ENCODE assay signal across 8 cellular contexts in the genomic region with DNA sequence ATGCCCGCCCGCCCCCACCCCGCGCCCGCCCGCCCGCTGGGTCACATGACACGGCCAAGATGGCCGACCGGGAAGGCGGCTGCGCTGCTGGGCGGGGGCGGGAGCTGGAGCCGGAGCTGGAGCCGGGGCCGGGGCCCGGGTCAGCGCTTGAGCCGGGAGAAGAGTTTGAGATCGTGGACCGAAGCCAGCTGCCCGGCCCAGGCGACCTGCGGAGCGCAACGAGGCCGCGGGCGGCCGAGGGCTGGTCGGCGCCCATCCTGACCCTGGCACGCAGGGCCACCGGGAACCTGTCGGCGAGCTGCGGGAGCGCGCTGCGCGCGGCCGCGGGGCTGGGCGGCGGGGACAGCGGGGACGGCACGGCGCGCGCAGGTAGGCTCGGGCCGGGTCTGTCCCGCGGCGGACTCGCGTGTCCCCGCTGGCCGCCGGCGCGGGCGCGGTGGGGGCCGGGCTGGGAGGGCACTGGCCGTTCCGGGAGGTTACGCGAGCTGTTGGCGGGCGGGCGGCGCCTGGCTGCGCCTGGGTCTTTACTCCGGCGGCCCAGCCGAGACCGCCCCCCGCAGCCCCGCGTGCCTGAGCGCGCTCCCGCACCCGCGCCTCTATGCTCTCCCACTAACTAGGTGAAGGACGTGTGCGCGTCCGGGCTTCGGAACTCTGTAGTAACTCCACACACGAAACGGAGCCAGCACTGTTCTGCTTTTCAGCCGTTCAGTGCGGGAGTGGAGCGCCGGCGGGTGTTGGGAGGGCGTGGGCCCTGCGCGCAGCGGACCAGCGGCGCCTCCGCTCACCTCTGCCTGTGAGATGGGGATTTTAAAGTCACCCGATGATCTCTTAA. TPM values are rescaled to one million over a fixed set of nuclear protein-coding genes. Genes with fewer than 3 reads are reported as not detected.
DNase-seq lines count a peak whose midpoint lies in the region; ATAC-seq and TF ChIP-seq lines count a peak whose summit lies in the region.

A gene with protein sequence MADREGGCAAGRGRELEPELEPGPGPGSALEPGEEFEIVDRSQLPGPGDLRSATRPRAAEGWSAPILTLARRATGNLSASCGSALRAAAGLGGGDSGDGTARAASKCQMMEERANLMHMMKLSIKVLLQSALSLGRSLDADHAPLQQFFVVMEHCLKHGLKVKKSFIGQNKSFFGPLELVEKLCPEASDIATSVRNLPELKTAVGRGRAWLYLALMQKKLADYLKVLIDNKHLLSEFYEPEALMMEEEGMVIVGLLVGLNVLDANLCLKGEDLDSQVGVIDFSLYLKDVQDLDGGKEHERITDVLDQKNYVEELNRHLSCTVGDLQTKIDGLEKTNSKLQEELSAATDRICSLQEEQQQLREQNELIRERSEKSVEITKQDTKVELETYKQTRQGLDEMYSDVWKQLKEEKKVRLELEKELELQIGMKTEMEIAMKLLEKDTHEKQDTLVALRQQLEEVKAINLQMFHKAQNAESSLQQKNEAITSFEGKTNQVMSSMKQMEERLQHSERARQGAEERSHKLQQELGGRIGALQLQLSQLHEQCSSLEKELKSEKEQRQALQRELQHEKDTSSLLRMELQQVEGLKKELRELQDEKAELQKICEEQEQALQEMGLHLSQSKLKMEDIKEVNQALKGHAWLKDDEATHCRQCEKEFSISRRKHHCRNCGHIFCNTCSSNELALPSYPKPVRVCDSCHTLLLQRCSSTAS (plus strand): TSS at position 44 of the 832 bp plus-strand sequence. CDS start 16 bp downstream, at position 60.

- H3K9me3 ChIP-seq in CD8-positive, alpha-beta memory T cell (ENCODE audit: low read length), result no peaks in the 10 kb centered on the region
- H3K9me3 ChIP-seq in OCI-LY1 (ENCODE audit: low read length) (no peaks in the 10 kb centered on the region), muscle layer of colon (ENCODE audit: low read length) (no peaks in the 10 kb centered on the region)

- no peak within 1 kb of the TSS for H2AFZ ChIP-seq in OCI-LY1 (ENCODE audit: low read length)

- peak within 1 kb of the TSS; percentile 93 to 98 (median 96) for H3K27ac Mint-ChIP-seq in CD8-positive, alpha-beta memory T cell

- no peaks in the 10 kb centered on the region for H3K27me3 ChIP-seq in CD8-positive, alpha-beta memory T cell (ENCODE audit: insufficient read depth, low read length, poor library complexity, severe bottlenecking)
- H3K27me3 ChIP-seq in OCI-LY1 (ENCODE audit: insufficient read depth, low read length) (no peaks in the 10 kb centered on the region), muscle layer of colon (ENCODE audit: control insufficient read depth in 1 of 2, insufficient read depth in 2 of 2, low read length in 2 of 2) (no peaks in the 10 kb centered on the region)

- no peaks in the 10 kb centered on the region for H3K36me3 ChIP-seq in CD8-positive, alpha-beta memory T cell (ENCODE audit: insufficient read depth, low read length)
- H3K36me3 ChIP-seq in OCI-LY1 (ENCODE audit: insufficient read depth, low read length) (peaks cover 6% of the 10 kb centered on the region), muscle layer of colon (ENCODE audit: insufficient read depth, low read length) (no peaks in the 10 kb centered on the region)

- H3K9ac ChIP-seq in OCI-LY1 (ENCODE audit: low read length) (peak within 1 kb of the TSS; percentile 78), muscle layer of colon (ENCODE audit: low read length) (peak within 1 kb of the TSS; percentile 58)

- ATAC-seq in GM19372 (IDR thresholded peaks at IDR 0.05; ENCODE audit: low read depth, unreplicated experiment) (peak; percentile 74), HG03520 (IDR thresholded peaks at IDR 0.05; ENCODE audit: unreplicated experiment) (peak; percentile 76)

- no peaks in the 10 kb centered on the region for H3K9me2 ChIP-seq in OCI-LY1 (ENCODE audit: low read depth, low read length)

- peak within 1 kb of the TSS; percentile 62 for H3K4me2 ChIP-seq in OCI-LY1 (ENCODE audit: low read length)

- DNase-seq in CD8-positive, alpha-beta memory T cell, result peak; percentile 71 to 89 (median 85)
- DNase-seq in activated T-cell treated with anti-CD3 and anti-CD28 coated beads for 4 hours (peak; percentile 73), erythroblast (lab: John Stamatoyannopoulos, UW) (peak; percentile 88 to 92)
- DNase-seq in stimulated activated CD8-positive, alpha-beta memory T cell treated with anti-CD3 and anti-CD28 coated beads, Interleukin-7, amount 100 ng/mL, for 1 hour (ENCODE audit: low read depth in 2 of 2), result peak; percentile 63 to 67

- TF ChIP-seq CTCF in OCI-LY1 (IDR thresholded peaks at IDR 0.05; ENCODE audit: low read length), result no peak

- no peaks in the 10 kb centered on the region for H3F3A ChIP-seq in OCI-LY1 (ENCODE audit: insufficient read depth, low read length)

- peaks cover 26 to 46% (median 29%) of the 10 kb centered on the region in 3 donors for H3K4me1 Mint-ChIP-seq in CD8-positive, alpha-beta memory T cell

- TF ChIP-seq POLR2A in erythroblast (IDR thresholded peaks at IDR 0.05; ENCODE audit: low read length), result peak; percentile 86

- H3K4me1 ChIP-seq in CD8-positive, alpha-beta memory T cell (ENCODE audit: insufficient read depth, low read length), result peaks cover 21% of the 10 kb centered on the region
- H3K4me1 ChIP-seq in OCI-LY1 (ENCODE audit: insufficient read depth, low read length, severe bottlenecking) (peaks cover 23% of the 10 kb centered on the region), muscle layer of colon (ENCODE audit: insufficient read depth, low read length) (peaks cover 12% of the 10 kb centered on the region)

- H3K4me3 ChIP-seq in CD8-positive, alpha-beta memory T cell (ENCODE audit: low read length), result peak within 1 kb of the TSS; percentile 87
- H3K4me3 ChIP-seq in OCI-LY1 (ENCODE audit: low read depth, low read length, poor library complexity, severe bottlenecking), result peak within 1 kb of the TSS; percentile 73
- peak within 1 kb of the TSS; percentile 49 to 81 for H3K4me3 ChIP-seq in muscle layer of colon (ENCODE audit: low read depth in 1 of 2, low read length in 2 of 2)

- peaks cover 0 to 10% (median 1%) of the 10 kb centered on the region in 3 donors for H3K36me3 Mint-ChIP-seq in CD8-positive, alpha-beta memory T cell

- H4K20me1 ChIP-seq in OCI-LY1 (ENCODE audit: insufficient read depth, low read length), result no peaks in the 10 kb centered on the region

- CTCF ChIA-PET in CD8-positive, alpha-beta memory T cell (lab: Charles Lee), result interaction anchor here (1.2 to 2.3 kb wide), 4 partner anchors 9 to 73 kb away, joined by 4 to 11 read pairs (median 6); partner anchors contain the start of gene HNRNPH1

- peaks cover 13% of the 10 kb centered on the region for H3K79me2 ChIP-seq in OCI-LY1 (ENCODE audit: insufficient read depth, low read length)

- H3K4me3 Mint-ChIP-seq in CD8-positive, alpha-beta memory T cell, result peak within 1 kb of the TSS; percentile 95 to 99 (median 97)

- peak within 1 kb of the TSS; percentile 76 for H3K27ac ChIP-seq in CD8-positive, alpha-beta memory T cell (ENCODE audit: low read depth, low read length)
- H3K27ac ChIP-seq in OCI-LY1 (ENCODE audit: low read depth, low read length, poor library complexity, severe bottlenecking), result peak within 1 kb of the TSS; percentile 92
- H3K27ac ChIP-seq in muscle layer of colon (ENCODE audit: low read depth, low read length), result peak within 1 kb of the TSS; percentile 89

- no peaks in the 10 kb centered on the region for H3K9me3 Mint-ChIP-seq in CD8-positive, alpha-beta memory T cell

- no peaks in the 10 kb centered on the region for H3K27me3 Mint-ChIP-seq in CD8-positive, alpha-beta memory T cell

- POLR2A ChIA-PET in CD8-positive, alpha-beta memory T cell (lab: Charles Lee), result interaction anchor here (0.7 to 2.6 kb wide), 7 partner anchors 8 to 925 kb away, joined by 3 to 49 read pairs (median 6); partner anchors contain the start of gene HNRNPH1

RNA-seq across cellular contexts. Expression of the gene that starts here (rescaled TPM):
- total RNA-seq in CD8-positive, alpha-beta memory T cell, result 10 to 100 TPM; 40.4 to 41.9 TPM
- polyA plus RNA-seq in CD8-positive, alpha-beta memory T cell, result 32.6 TPM

Comparison
In these comparisons a context has a peak if more than half of its experiments do, and no peak if none do; other contexts are left out.
1. Peak in every context shown above with its lines: DNase-seq, ATAC-seq, H3K4me3 ChIP-seq and H3K27ac ChIP-seq.